In the genomic region with DNA sequence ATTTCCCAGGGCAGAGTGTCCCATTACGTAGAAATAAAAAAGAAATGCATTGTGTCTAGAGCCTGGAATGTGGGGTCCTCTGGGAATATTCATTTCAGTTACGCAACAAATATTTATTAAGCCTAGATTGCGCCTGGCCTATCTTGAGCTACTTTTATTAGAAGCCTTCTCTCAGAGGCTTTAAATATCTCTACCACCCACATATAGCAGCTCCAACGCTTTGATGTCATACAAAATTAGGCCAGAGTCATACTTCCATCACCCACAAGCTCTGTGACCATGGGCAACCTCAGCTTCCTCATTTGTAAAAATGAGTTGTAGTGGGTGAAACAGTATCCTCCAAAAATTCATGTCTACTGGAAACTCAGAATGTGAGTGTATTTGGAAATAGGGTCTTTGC, we compare ENCODE assay signal across 11 cellular contexts. TPM values are rescaled to one million over a fixed set of nuclear protein-coding genes. Genes with fewer than 3 reads are reported as not detected.
DNase-seq lines count a peak whose midpoint lies in the region; ATAC-seq and TF ChIP-seq lines count a peak whose summit lies in the region.
"Had no signal": no experiment of that assay in that cellular context is flagged by ENCODE, and none has a peak within 500 bp of the region (broad histone marks: within the 10 kb centered on the region; RNA-seq: fewer than 3 reads in every experiment).

No MANE protein-coding gene starts in this region.

- H3K9me3 ChIP-seq in WERI-Rb-1 (ENCODE audit: severe bottlenecking) (peaks cover 9% of the 10 kb centered on the region), OCI-LY7 (ENCODE audit: low read length) (no peaks in the 10 kb centered on the region)

- ATAC-seq in HG03442 (IDR thresholded peaks at IDR 0.05; ENCODE audit: unreplicated experiment): peak; percentile 63
- ATAC-seq in stimulated activated naive B cell treated with anti-CD40 and anti-IgM and Interleukin-4, amounts not matched to agents 10 μg/mL and 1 μg/mL and 100 μg/mL, for 72 hours (replicated peaks): peak; percentile 55

- CTCF ChIA-PET in activated naive CD4-positive, alpha-beta T cell treated with anti-CD3 and anti-CD28 coated beads for 36 hours (lab: Charles Lee): interaction anchor here (0.6 to 5.7 kb wide), 4 partner anchors 17 to 72 kb away, joined by 3 to 47 read pairs (median 4); no protein-coding TSS in a partner anchor
- CTCF ChIA-PET in OCI-LY7 (lab: Charles Lee; ENCODE audit: unreplicated experiment): no interaction called here

- H3K4me3 Mint-ChIP-seq in activated naive CD4-positive, alpha-beta T cell treated with anti-CD3 and anti-CD28 coated beads for 36 hours: no peak overlapping the region
- H3K4me3 Mint-ChIP-seq in activated naive CD8-positive, alpha-beta T cell: no peak overlapping the region
- peak overlapping the region; percentile 47 to 55 for H3K4me3 Mint-ChIP-seq in stimulated activated naive B cell treated with anti-CD40 and anti-IgM and Interleukin-4, amounts not matched to agents 10 μg/mL and 1 μg/mL and 100 μg/mL, for 72 hours
- H3K4me3 Mint-ChIP-seq in glutamatergic neuron (ENCODE audit: unreplicated experiment): no peak overlapping the region

- H3K36me3 Mint-ChIP-seq in activated naive CD4-positive, alpha-beta T cell treated with anti-CD3 and anti-CD28 coated beads for 36 hours (ENCODE audit: low read depth): peaks cover 3% of the 10 kb centered on the region
- H3K36me3 Mint-ChIP-seq in activated naive CD8-positive, alpha-beta T cell: peaks cover 8% of the 10 kb centered on the region
- peaks cover 2 to 18% of the 10 kb centered on the region in 2 donors for H3K36me3 Mint-ChIP-seq in stimulated activated naive B cell treated with anti-CD40 and anti-IgM and Interleukin-4, amounts not matched to agents 10 μg/mL and 1 μg/mL and 100 μg/mL, for 72 hours
- peaks cover 16% of the 10 kb centered on the region for H3K36me3 Mint-ChIP-seq in glutamatergic neuron (ENCODE audit: unreplicated experiment)

- H3K79me2 ChIP-seq in OCI-LY7 (ENCODE audit: insufficient read depth, low read depth, low read length): no peaks in the 10 kb centered on the region

- no peaks in the 10 kb centered on the region for H3K4me1 ChIP-seq in OCI-LY7 (ENCODE audit: insufficient read depth, low read length, poor library complexity, severe bottlenecking)

- H3K9me3 Mint-ChIP-seq in activated naive CD4-positive, alpha-beta T cell treated with anti-CD3 and anti-CD28 coated beads for 36 hours: peaks cover 16% of the 10 kb centered on the region
- peaks cover 5% of the 10 kb centered on the region for H3K9me3 Mint-ChIP-seq in activated naive CD8-positive, alpha-beta T cell (ENCODE audit: low read depth)
- H3K9me3 Mint-ChIP-seq in stimulated activated naive B cell treated with anti-CD40 and anti-IgM and Interleukin-4, amounts not matched to agents 10 μg/mL and 1 μg/mL and 100 μg/mL, for 72 hours: peaks cover 8 to 11% of the 10 kb centered on the region in 2 donors
- peaks cover 3% of the 10 kb centered on the region for H3K9me3 Mint-ChIP-seq in glutamatergic neuron (ENCODE audit: unreplicated experiment)

- no peak overlapping the region for H2AFZ ChIP-seq in OCI-LY7 (ENCODE audit: low read length)

- POLR2A ChIA-PET in OCI-LY7 (lab: Charles Lee): no interaction called here

- no peaks in the 10 kb centered on the region for H3K27me3 ChIP-seq in WERI-Rb-1 (ENCODE audit: insufficient read depth, low read depth, severe bottlenecking)

- no TSS peak for BruUV-seq in OCI-LY7 (replicated peaks; lab: Mats Ljungman, UMichigan)

- intact Hi-C loops in activated naive CD4-positive, alpha-beta T cell treated with anti-CD3 and anti-CD28 coated beads for 36 hours (cut with micrococcal nuclease): loop anchor here (10.0 kb wide), 1 partner anchor 314 kb away; no protein-coding TSS in a partner anchor
- intact Hi-C loops in OCI-LY7 (cut with micrococcal nuclease; ENCODE audit: unreplicated experiment): no loop called here

- H4K20me1 ChIP-seq in OCI-LY7 (ENCODE audit: insufficient read depth, low read length): no peaks in the 10 kb centered on the region

- H3K4me2 ChIP-seq in OCI-LY7 (ENCODE audit: low read length): no peak overlapping the region

- H3K36me3 ChIP-seq in WERI-Rb-1: no peaks in the 10 kb centered on the region
- H3K36me3 ChIP-seq in OCI-LY7 (ENCODE audit: insufficient read depth, low read length): no peaks in the 10 kb centered on the region

- H3K27me3 Mint-ChIP-seq in activated naive CD4-positive, alpha-beta T cell treated with anti-CD3 and anti-CD28 coated beads for 36 hours (ENCODE audit: low read depth): no peaks in the 10 kb centered on the region
- H3K27me3 Mint-ChIP-seq in activated naive CD8-positive, alpha-beta T cell: no peaks in the 10 kb centered on the region
- no peaks in the 10 kb centered on the region for H3K27me3 Mint-ChIP-seq in stimulated activated naive B cell treated with anti-CD40 and anti-IgM and Interleukin-4, amounts not matched to agents 10 μg/mL and 1 μg/mL and 100 μg/mL, for 72 hours
- H3K27me3 Mint-ChIP-seq in glutamatergic neuron (ENCODE audit: unreplicated experiment): peaks cover 9% of the 10 kb centered on the region

- H3K4me3 ChIP-seq in WERI-Rb-1 (ENCODE audit: low read depth, low read length): no peak overlapping the region
- H3K4me3 ChIP-seq in OCI-LY7 (ENCODE audit: low read depth, low read length, poor library complexity, severe bottlenecking): no peak overlapping the region

- H3K4me1 Mint-ChIP-seq in activated naive CD4-positive, alpha-beta T cell treated with anti-CD3 and anti-CD28 coated beads for 36 hours (ENCODE audit: low read depth): peaks cover 63% of the 10 kb centered on the region
- H3K4me1 Mint-ChIP-seq in activated naive CD8-positive, alpha-beta T cell (ENCODE audit: low read depth): peaks cover 73% of the 10 kb centered on the region
- peaks cover 48 to 79% of the 10 kb centered on the region in 2 donors for H3K4me1 Mint-ChIP-seq in stimulated activated naive B cell treated with anti-CD40 and anti-IgM and Interleukin-4, amounts not matched to agents 10 μg/mL and 1 μg/mL and 100 μg/mL, for 72 hours
- peaks cover 8% of the 10 kb centered on the region for H3K4me1 Mint-ChIP-seq in glutamatergic neuron (ENCODE audit: low read depth, unreplicated experiment)

- TF ChIP-seq CTCF in glutamatergic neuron (IDR thresholded peaks at IDR 0.05; ENCODE audit: partially characterized antibody, unreplicated experiment) (no peak), WERI-Rb-1 (IDR thresholded peaks at IDR 0.05; ENCODE audit: low read depth, low read length) (no peak), OCI-LY7 (conservative IDR thresholded peaks at IDR 0.05; ENCODE audit: low read length) (no peak)

- H3K27ac Mint-ChIP-seq in activated naive CD4-positive, alpha-beta T cell treated with anti-CD3 and anti-CD28 coated beads for 36 hours: no peak overlapping the region
- H3K27ac Mint-ChIP-seq in activated naive CD8-positive, alpha-beta T cell: peak overlapping the region; percentile 54
- peak overlapping the region; percentile 98 for H3K27ac Mint-ChIP-seq in stimulated activated naive B cell treated with anti-CD40 and anti-IgM and Interleukin-4, amounts not matched to agents 10 μg/mL and 1 μg/mL and 100 μg/mL, for 72 hours
- H3K27ac Mint-ChIP-seq in glutamatergic neuron (ENCODE audit: unreplicated experiment): no peak overlapping the region

- no peak overlapping the region for H3K27ac ChIP-seq in WERI-Rb-1
- no peak overlapping the region for H3K27ac ChIP-seq in OCI-LY7 (ENCODE audit: low read depth, low read length, poor library complexity, severe bottlenecking)

- peak; percentile 27 for DNase-seq in activated naive CD4-positive, alpha-beta T cell treated with anti-CD3 and anti-CD28 coated beads for 36 hours
- no peak for DNase-seq in activated naive CD4-positive, alpha-beta T cell (lab: John Stamatoyannopoulos, UW)
- DNase-seq in stimulated activated naive B cell treated with anti-CD40 and anti-IgM and Interleukin-4, amounts not matched to agents 10 μg/mL and 1 μg/mL and 100 μg/mL, for 72 hours: peak; percentile 51
- no peak for DNase-seq in glutamatergic neuron
- DNase-seq in WERI-Rb-1: no peak
- no peak for DNase-seq in OCI-LY7 (ENCODE audit: low spot score)
- DNase-seq: effector CD8-positive, alpha-beta T cell; hypothalamus; NCI-H1417 treated with DMSO at 0.1 percent for 48 hours had no signal

- H3K9me2 ChIP-seq in OCI-LY7 (ENCODE audit: insufficient read depth, low read length): no peaks in the 10 kb centered on the region

RNA-seq across cellular contexts. Expression of a gene that starts 24.9 kb away (rescaled TPM):
- 100 to 1,000 TPM in 1 of 2 experiments, 10 to 100 TPM in 1; 99.4 to 105 TPM for total RNA-seq in activated naive CD4-positive, alpha-beta T cell treated with anti-CD3 and anti-CD28 coated beads for 36 hours
- total RNA-seq in glutamatergic neuron (ENCODE audit: unreplicated experiment) (1.4 TPM), OCI-LY7 (2022) (62.8 and 63.5 TPM in 2 replicates)
- 32.5 and 33.8 TPM in 2 replicates for total RNA-seq in OCI-LY7 (2014; rRNA removed; shearing (Covaris generic))

Comparison
In these comparisons a context has a peak if more than half of its experiments do, and no peak if none do; other contexts are left out.
1. DNase-seq: peak in activated naive CD4-positive, alpha-beta T cell treated with anti-CD3 and anti-CD28 coated beads for 36 hours (single experiment) and stimulated activated naive B cell treated with anti-CD40 and anti-IgM and Interleukin-4, amounts not matched to agents 10 μg/mL and 1 μg/mL and 100 μg/mL, for 72 hours (single experiment); none in activated naive CD4-positive, alpha-beta T cell (0 of 4), glutamatergic neuron (single experiment), WERI-Rb-1 (single experiment) and OCI-LY7 (single experiment).
2. H3K27ac Mint-ChIP-seq: peak in activated naive CD8-positive, alpha-beta T cell (single experiment) and stimulated activated naive B cell treated with anti-CD40 and anti-IgM and Interleukin-4, amounts not matched to agents 10 μg/mL and 1 μg/mL and 100 μg/mL, for 72 hours (single experiment); none in activated naive CD4-positive, alpha-beta T cell treated with anti-CD3 and anti-CD28 coated beads for 36 hours (single experiment) and glutamatergic neuron (single experiment).
3. H3K4me3 Mint-ChIP-seq: peak in stimulated activated naive B cell treated with anti-CD40 and anti-IgM and Interleukin-4, amounts not matched to agents 10 μg/mL and 1 μg/mL and 100 μg/mL, for 72 hours (2 of 2); none in activated naive CD4-positive, alpha-beta T cell treated with anti-CD3 and anti-CD28 coated beads for 36 hours (single experiment), activated naive CD8-positive, alpha-beta T cell (single experiment) and glutamatergic neuron (single experiment).
4. RNA of a gene that starts 24.9 kb away (total RNA-seq): 99.4 to 105 TPM in activated naive CD4-positive, alpha-beta T cell treated with anti-CD3 and anti-CD28 coated beads for 36 hours and 32.5 to 63.5 TPM in OCI-LY7; 1.4 TPM in glutamatergic neuron (single experiment); every median in the first group is over 10 times any median in the second.